Comparison of ENCODE assay signal across 8 cellular contexts in the genomic region with DNA sequence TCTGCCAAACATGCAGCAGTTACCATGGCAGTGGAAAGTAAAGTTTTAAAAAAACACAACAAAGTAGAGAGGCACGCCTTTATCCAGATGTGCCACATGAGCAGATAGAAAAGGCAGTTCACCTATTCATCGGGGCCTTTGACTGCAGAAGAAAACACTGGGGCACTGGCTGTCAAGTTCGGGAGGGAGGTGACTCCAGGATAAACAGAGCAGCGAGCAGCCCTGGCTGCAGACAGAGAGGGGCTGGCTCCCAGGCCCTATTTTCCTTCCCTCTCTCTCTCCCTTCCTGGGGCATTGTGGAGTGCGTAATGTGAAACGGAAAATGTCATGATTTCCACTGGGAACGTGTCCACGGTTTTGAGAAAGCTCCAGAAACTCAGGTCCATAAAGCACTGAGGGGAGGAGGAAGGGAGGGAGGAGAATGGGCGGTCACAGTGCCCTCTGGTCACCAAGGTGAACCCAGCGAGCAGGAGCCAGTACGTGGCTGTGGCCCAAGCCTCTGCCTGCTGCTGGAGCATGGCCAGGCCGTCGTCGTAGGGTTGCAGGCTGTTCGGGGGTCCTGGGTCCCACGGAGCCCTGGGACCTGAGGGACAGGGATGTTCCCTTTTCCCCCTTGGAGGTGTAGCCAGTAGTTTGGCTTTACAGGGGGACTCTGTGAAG.
DNase-seq lines count a peak whose midpoint lies in the region; ATAC-seq, FAIRE-seq and TF ChIP-seq lines count a peak whose summit lies in the region.

No MANE protein-coding gene starts in this region.

- H3K36me3 ChIP-seq in breast epithelium = no peaks in the 10 kb centered on the region
- no peaks in the 10 kb centered on the region for H3K36me3 ChIP-seq in right lobe of liver
- no peaks in the 10 kb centered on the region for H3K36me3 ChIP-seq in testis (ENCODE audit: low read depth, missing control alignments)

- H3K4me1 ChIP-seq in breast epithelium (peaks cover 35 to 50% of the 10 kb centered on the region in 2 donors), right lobe of liver (peaks cover 0 to 74% (median 40%) of the 10 kb centered on the region in 4 donors), testis (peaks cover 83% of the 10 kb centered on the region)

- ATAC-seq in HG02678 (IDR thresholded peaks at IDR 0.05; ENCODE audit: unreplicated experiment) (peak; percentile 24), right lobe of liver (peak; percentile 65 to 78 (median 70))

- DNase-seq in COLO668 (lab: John Stamatoyannopoulos, UW; ENCODE audit: unreplicated experiment) (peak; percentile 90), RPMI8226 (peak; percentile 80), breast epithelium (ENCODE audit: low spot score in 2 of 2) (peak in 1 of 2 donors; percentile 79), right lobe of liver (peak; percentile 80 to 92 (median 91)), testis (peak; percentile 63), urothelium cell line (ENCODE audit: low spot score) (no peak), NCI-H446 treated with DMSO at 0.1 percent for 48 hours (lab: John Stamatoyannopoulos, UW) (no peak)

- no peak for TF ChIP-seq CTCF in breast epithelium (IDR thresholded peaks at IDR 0.05)
- TF ChIP-seq CTCF in right lobe of liver (IDR thresholded peaks at IDR 0.05) = no peak
- no peak for TF ChIP-seq CTCF in testis (IDR thresholded peaks at IDR 0.05)

- intact Hi-C loops in breast epithelium (cut with DNase I; ENCODE audit: low total_unique reads) = loop anchor here (10.0 kb wide), 1 partner anchor 200 kb away; no protein-coding TSS in a partner anchor
- intact Hi-C loops in right lobe of liver (cut with DNase I) = no loop called here
- intact Hi-C loops in testis (cut with DNase I; ENCODE audit: low total_unique reads) = loop anchor here (2.0 to 10.0 kb wide), 4 partner anchors 112 to 353 kb away; no protein-coding TSS in a partner anchor

- WGBS in right lobe of liver (ENCODE audit: insufficient coverage, low coverage, low lambda C conversion rate, missing lambda C conversion rate) = 1% methylated on average over 14 of the region's 16 CpGs
- WGBS in testis, 2 donors = 3 to 4% methylated on average over 15 to 16 of the region's 16 CpGs

- TF ChIP-seq POLR2A in breast epithelium (IDR thresholded peaks at IDR 0.05) (no peak), right lobe of liver (IDR thresholded peaks at IDR 0.05) (peak; percentile 53), testis (IDR thresholded peaks at IDR 0.05) (no peak)

- H3K4me3 ChIP-seq in breast epithelium (peak overlapping the region in 2 of 3 donors; percentile 31 to 48), right lobe of liver (peak overlapping the region in 2 of 3 donors; percentile 26 to 32), testis (no peak overlapping the region)

- H3K27me3 ChIP-seq in breast epithelium (no peaks in the 10 kb centered on the region), right lobe of liver (no peaks in the 10 kb centered on the region), testis (no peaks in the 10 kb centered on the region)

- H3K27ac ChIP-seq in breast epithelium (peak overlapping the region; percentile 98 to 99), right lobe of liver (peak overlapping the region; percentile 93 to 99 (median 98)), testis (peak overlapping the region; percentile 89 to 96)

- FAIRE-seq in urothelium cell line (lab: Jason Lieb, UNC) = no peak

- H3K9me3 ChIP-seq in breast epithelium = no peaks in the 10 kb centered on the region
- no peaks in the 10 kb centered on the region for H3K9me3 ChIP-seq in right lobe of liver
- H3K9me3 ChIP-seq in testis = no peaks in the 10 kb centered on the region

Comparison
In these comparisons a context has a peak if more than half of its experiments do, and no peak if none do; other contexts are left out.
1. DNase-seq: peak in COLO668 (single experiment), RPMI8226 (single experiment), right lobe of liver (3 of 3) and testis (single experiment); none in urothelium cell line (single experiment) and NCI-H446 treated with DMSO at 0.1 percent for 48 hours (single experiment).
2. H3K4me3 ChIP-seq: peak in breast epithelium (2 of 3) and right lobe of liver (2 of 3); none in testis (0 of 2).
3. intact Hi-C loops: an anchor here in breast epithelium (10.0 kb wide) and testis (2.0 to 10.0 kb wide); none called in right lobe of liver.
4. Peak in every context shown above with its lines, with median percentiles within 50 percentile points of each other: H3K27ac ChIP-seq.